In genomic region chr10:113111900-113112853, GRCh38 we compare ENCODE assay signal across 10 cellular contexts.
DNase-seq lines count a peak whose midpoint lies in the region; ATAC-seq and TF ChIP-seq lines count a peak whose summit lies in the region.
"Had no signal": no experiment of that assay in that cellular context is flagged by ENCODE, and none has a peak within 500 bp of the region (broad histone marks: within the 10 kb centered on the region; RNA-seq: fewer than 3 reads in every experiment).

No MANE protein-coding gene starts in this region.

- H3K4me3 ChIP-seq in fibroblast of the aortic adventitia (ENCODE audit: low read depth, low read length) (no peak overlapping the region), psoas muscle (no peak overlapping the region)

- intact Hi-C loops in psoas muscle (cut with DNase I) = no loop called here

- H3K27me3 ChIP-seq in psoas muscle (ENCODE audit: insufficient read depth in 3 of 3, low read length in 2 of 3) = no peaks in the 10 kb centered on the region

- peak; percentile 76 for DNase-seq in GM03348 (ENCODE audit: low spot score)
- peak; percentile 43 for DNase-seq in NCI-H446 treated with DMSO at 0.1 percent for 48 hours (lab: John Stamatoyannopoulos, UW)
- peak; percentile 89 for DNase-seq in fibroblast of the aortic adventitia (ENCODE audit: low read depth)
- DNase-seq in psoas muscle = peak; percentile 56 to 69
- no peak for DNase-seq in NCI-H82 (lab: John Stamatoyannopoulos, UW)
- DNase-seq in stimulated activated CD4-positive, alpha-beta T cell treated with anti-CD3 and anti-CD28 coated beads, Interleukin-2, amount 100 ng/mL, for 24 hours = no peak
- DNase-seq in activated T-cell treated with anti-CD3 and anti-CD28 coated beads, Interleukin-2, amount 50 U/mL, for 24 hours = no peak
- no peak for DNase-seq in activated naive CD8-positive, alpha-beta T cell treated with anti-CD3 and anti-CD28 coated beads, Interleukin-2, amount 50 U/mL, for 24 hours
- DNase-seq: activated CD8-positive, alpha-beta memory T cell treated with anti-CD3 and anti-CD28 coated beads, Interleukin-2, amount 10 ng/mL, durations not matched to agents 7 days and 5 days had no signal

- no peak overlapping the region for H3K27ac Mint-ChIP-seq in activated T-cell treated with anti-CD3 and anti-CD28 coated beads, Interleukin-2, amount 50 U/mL, for 24 hours
- no peak overlapping the region for H3K27ac Mint-ChIP-seq in activated naive CD8-positive, alpha-beta T cell treated with anti-CD3 and anti-CD28 coated beads, Interleukin-2, amount 50 U/mL, for 24 hours
- H3K27ac Mint-ChIP-seq: activated CD8-positive, alpha-beta memory T cell treated with anti-CD3 and anti-CD28 coated beads, Interleukin-2, amount 10 ng/mL, durations not matched to agents 7 days and 5 days had no signal

- H3K27me3 Mint-ChIP-seq in activated T-cell treated with anti-CD3 and anti-CD28 coated beads, Interleukin-2, amount 50 U/mL, for 24 hours = peaks cover 3% of the 10 kb centered on the region
- peaks cover 8% of the 10 kb centered on the region for H3K27me3 Mint-ChIP-seq in activated naive CD8-positive, alpha-beta T cell treated with anti-CD3 and anti-CD28 coated beads, Interleukin-2, amount 50 U/mL, for 24 hours

- no peaks in the 10 kb centered on the region for H3K9me3 Mint-ChIP-seq in activated T-cell treated with anti-CD3 and anti-CD28 coated beads, Interleukin-2, amount 50 U/mL, for 24 hours
- H3K9me3 Mint-ChIP-seq in activated naive CD8-positive, alpha-beta T cell treated with anti-CD3 and anti-CD28 coated beads, Interleukin-2, amount 50 U/mL, for 24 hours = no peaks in the 10 kb centered on the region

- H3K4me1 ChIP-seq in psoas muscle = no peaks in the 10 kb centered on the region

- TF ChIP-seq CTCF in fibroblast of the aortic adventitia (IDR thresholded peaks at IDR 0.05; ENCODE audit: insufficient read depth, low read length) (no peak), psoas muscle (IDR thresholded peaks at IDR 0.05) (no peak)

- H3K36me3 ChIP-seq in psoas muscle (ENCODE audit: insufficient read depth in 1 of 2, low read depth in 1 of 2) = no peaks in the 10 kb centered on the region

- no peak overlapping the region for H3K27ac ChIP-seq in psoas muscle
- H3K27ac ChIP-seq: KMS-11 had no signal

- no peaks in the 10 kb centered on the region for H3K4me1 Mint-ChIP-seq in activated T-cell treated with anti-CD3 and anti-CD28 coated beads, Interleukin-2, amount 50 U/mL, for 24 hours (ENCODE audit: low read depth)
- H3K4me1 Mint-ChIP-seq in activated naive CD8-positive, alpha-beta T cell treated with anti-CD3 and anti-CD28 coated beads, Interleukin-2, amount 50 U/mL, for 24 hours = no peaks in the 10 kb centered on the region
- H3K4me1 Mint-ChIP-seq: activated CD8-positive, alpha-beta memory T cell treated with anti-CD3 and anti-CD28 coated beads, Interleukin-2, amount 10 ng/mL, durations not matched to agents 7 days and 5 days had no signal

- H3K4me3 Mint-ChIP-seq in activated T-cell treated with anti-CD3 and anti-CD28 coated beads, Interleukin-2, amount 50 U/mL, for 24 hours = no peak overlapping the region
- H3K4me3 Mint-ChIP-seq in activated naive CD8-positive, alpha-beta T cell treated with anti-CD3 and anti-CD28 coated beads, Interleukin-2, amount 50 U/mL, for 24 hours = no peak overlapping the region
- H3K4me3 Mint-ChIP-seq: activated CD8-positive, alpha-beta memory T cell treated with anti-CD3 and anti-CD28 coated beads, Interleukin-2, amount 10 ng/mL, durations not matched to agents 7 days and 5 days had no signal

- WGBS in psoas muscle, 3 donors = 67 to 86% (median 71%) methylated on average over 12 of the region's 12 CpGs

- H3K36me3 Mint-ChIP-seq in activated T-cell treated with anti-CD3 and anti-CD28 coated beads, Interleukin-2, amount 50 U/mL, for 24 hours (ENCODE audit: low read depth) = no peaks in the 10 kb centered on the region
- no peaks in the 10 kb centered on the region for H3K36me3 Mint-ChIP-seq in activated naive CD8-positive, alpha-beta T cell treated with anti-CD3 and anti-CD28 coated beads, Interleukin-2, amount 50 U/mL, for 24 hours (ENCODE audit: low read depth)
- H3K36me3 Mint-ChIP-seq: activated CD8-positive, alpha-beta memory T cell treated with anti-CD3 and anti-CD28 coated beads, Interleukin-2, amount 10 ng/mL, durations not matched to agents 7 days and 5 days had no signal

- peak in 3 of 4 donors; percentile 65 to 77 (median 71) for ATAC-seq in psoas muscle
- no peak for ATAC-seq in activated naive CD8-positive, alpha-beta T cell treated with anti-CD3 and anti-CD28 coated beads, Interleukin-2, amount 50 U/mL, for 24 hours
- ATAC-seq: activated CD8-positive, alpha-beta memory T cell treated with anti-CD3 and anti-CD28 coated beads, Interleukin-2, amount 10 ng/mL, durations not matched to agents 7 days and 5 days had no signal

- H3K9me3 ChIP-seq in psoas muscle = no peaks in the 10 kb centered on the region

Comparison
In these comparisons a context has a peak if more than half of its experiments do, and no peak if none do; other contexts are left out.
1. DNase-seq: peak in GM03348 (single experiment), NCI-H446 treated with DMSO at 0.1 percent for 48 hours (single experiment), fibroblast of the aortic adventitia (single experiment) and psoas muscle (2 of 2); none in NCI-H82 (single experiment), stimulated activated CD4-positive, alpha-beta T cell treated with anti-CD3 and anti-CD28 coated beads, Interleukin-2, amount 100 ng/mL, for 24 hours (0 of 2), activated T-cell treated with anti-CD3 and anti-CD28 coated beads, Interleukin-2, amount 50 U/mL, for 24 hours (single experiment) and activated naive CD8-positive, alpha-beta T cell treated with anti-CD3 and anti-CD28 coated beads, Interleukin-2, amount 50 U/mL, for 24 hours (single experiment).